8 cellular contexts compared by ENCODE assay signal in genomic region chr1:28915036-28915895, GRCh38. TPM values are rescaled to one million over a fixed set of nuclear protein-coding genes. Genes with fewer than 3 reads are reported as not detected.
A peak's percentile ranks its signal among the peaks of the same experiment; 100 is the strongest.
DNase-seq lines count a peak whose midpoint lies in the region; ATAC-seq and TF ChIP-seq lines count a peak whose summit lies in the region.

No MANE protein-coding gene starts in this region.

- H3K9ac ChIP-seq in neural cell (ENCODE audit: low read length): peak overlapping the region; percentile 86

- no peak for TF ChIP-seq CTCF in epithelial cell of proximal tubule (conservative IDR thresholded peaks at IDR 0.05; ENCODE audit: low read depth, low read length)
- TF ChIP-seq CTCF in neural cell (IDR thresholded peaks at IDR 0.05; ENCODE audit: poor library complexity, severe bottlenecking): no peak
- TF ChIP-seq CTCF in upper lobe of right lung (IDR thresholded peaks at IDR 0.05): no peak

- H3K4me2 ChIP-seq in neural cell (ENCODE audit: low read length): peak overlapping the region; percentile 92

- no peaks in the 10 kb centered on the region for H3K9me3 ChIP-seq in CD4-positive, alpha-beta memory T cell (ENCODE audit: control insufficient read depth in 1 of 2, low read length in 2 of 2)
- H3K9me3 ChIP-seq in neural cell (ENCODE audit: low read length) (no peaks in the 10 kb centered on the region), upper lobe of right lung (no peaks in the 10 kb centered on the region)

- ATAC-seq in GM21717 (IDR thresholded peaks at IDR 0.05; ENCODE audit: unreplicated experiment) (peak; percentile 20), upper lobe of right lung (peak; percentile 3)

- no peak overlapping the region for H2AFZ ChIP-seq in neural cell (ENCODE audit: low read depth, low read length)

- peaks cover 9 to 17% of the 10 kb centered on the region in 2 donors for H3K36me3 Mint-ChIP-seq in CD4-positive, alpha-beta memory T cell

- peaks cover 39 to 63% (median 48%) of the 10 kb centered on the region in 4 donors for H3K4me1 Mint-ChIP-seq in CD4-positive, alpha-beta memory T cell

- no peaks in the 10 kb centered on the region for H3K9me2 ChIP-seq in neural cell (ENCODE audit: insufficient read depth, low read length)

- H3K27ac Mint-ChIP-seq in CD4-positive, alpha-beta memory T cell: peak overlapping the region; percentile 93 to 98 (median 96)

- CTCF ChIA-PET in CD4-positive, alpha-beta memory T cell (lab: Charles Lee; ENCODE audit: partially characterized antibody): interaction anchor here (0.6 to 3.0 kb wide), 7 partner anchors 12 to 117 kb away, joined by 3 to 14 read pairs (median 4); no protein-coding TSS in a partner anchor

- POLR2A ChIA-PET in CD4-positive, alpha-beta memory T cell (lab: Charles Lee; ENCODE audit: partially characterized antibody): interaction anchor here (0.9 to 4.2 kb wide), 24 partner anchors 10 to 334 kb away, joined by 3 to 101 read pairs (median 6); partner anchors contain the start of genes RNU11, SRSF4 and TAF12

- TF ChIP-seq EP300 in neural cell (conservative IDR thresholded peaks at IDR 0.05; ENCODE audit: poor library complexity, severe bottlenecking): peak; percentile 2

- H3K27me3 ChIP-seq in CD4-positive, alpha-beta memory T cell (ENCODE audit: insufficient read depth, low read length): no peaks in the 10 kb centered on the region
- H3K27me3 ChIP-seq in neural cell (ENCODE audit: insufficient read depth, low read depth, low read length) (no peaks in the 10 kb centered on the region), upper lobe of right lung (no peaks in the 10 kb centered on the region)

- H3F3A ChIP-seq in neural cell (ENCODE audit: insufficient read depth, low read length, poor library complexity, severe bottlenecking): no peaks in the 10 kb centered on the region

- intact Hi-C loops in CD4-positive, alpha-beta memory T cell (cut with micrococcal nuclease): loop anchor here (5.0 kb wide), 1 partner anchor 37 kb away; no protein-coding TSS in a partner anchor
- intact Hi-C loops in upper lobe of right lung (cut with DNase I): no loop called here

- no peak for TF ChIP-seq RAD21 in neural cell (conservative IDR thresholded peaks at IDR 0.05)

- H3K36me3 ChIP-seq in CD4-positive, alpha-beta memory T cell (ENCODE audit: insufficient read depth, low read length): no peaks in the 10 kb centered on the region
- no peaks in the 10 kb centered on the region for H3K36me3 ChIP-seq in neural cell (ENCODE audit: insufficient read depth, low read length)
- H3K36me3 ChIP-seq in upper lobe of right lung: no peaks in the 10 kb centered on the region

- no peaks in the 10 kb centered on the region for H4K20me1 ChIP-seq in neural cell (ENCODE audit: insufficient read depth)

- no peaks in the 10 kb centered on the region for H3K27me3 Mint-ChIP-seq in CD4-positive, alpha-beta memory T cell

- DNase-seq in CD4-positive, alpha-beta memory T cell: peak; percentile 49 to 64 (median 60)
- DNase-seq in NCI-H345 (lab: John Stamatoyannopoulos, UW): peak; percentile 56
- peak; percentile 32 for DNase-seq in activated CD8-positive, alpha-beta memory T cell treated with anti-CD3 and anti-CD28 coated beads, Interleukin-2, amount 50 U/mL, for 4 hours
- no peak for DNase-seq in epithelial cell of proximal tubule (ENCODE audit: low read depth)
- DNase-seq in upper lobe of right lung: no peak
- no peak for DNase-seq in mesenteric fat pad (ENCODE audit: low spot score)

- peak overlapping the region; percentile 98 to 99 (median 99) for H3K4me3 Mint-ChIP-seq in CD4-positive, alpha-beta memory T cell

- peak overlapping the region; percentile 83 to 90 for H3K4me3 ChIP-seq in CD4-positive, alpha-beta memory T cell (ENCODE audit: low read length in 2 of 2)
- H3K4me3 ChIP-seq in epithelial cell of proximal tubule (ENCODE audit: low read depth, low read length) (peak overlapping the region; percentile 56), neural cell (ENCODE audit: low read length) (peak overlapping the region; percentile 74), upper lobe of right lung (peak overlapping the region; percentile 65)

- H3K79me2 ChIP-seq in neural cell (replicated peaks; ENCODE audit: insufficient read depth, low read length): peaks cover 46% of the 10 kb centered on the region

- H3K9me3 Mint-ChIP-seq in CD4-positive, alpha-beta memory T cell: peaks cover 0 to 3% (median 0%) of the 10 kb centered on the region in 8 donors

- H3K4me1 ChIP-seq in CD4-positive, alpha-beta memory T cell (ENCODE audit: insufficient read depth, low read length): peaks cover 58% of the 10 kb centered on the region
- H3K4me1 ChIP-seq in upper lobe of right lung: peaks cover 13% of the 10 kb centered on the region

- peak overlapping the region; percentile 65 for H3K27ac ChIP-seq in CD4-positive, alpha-beta memory T cell (ENCODE audit: low read depth, low read length)
- H3K27ac ChIP-seq in neural cell (ENCODE audit: low read length) (peak overlapping the region; percentile 83), upper lobe of right lung (no peak overlapping the region)

TF ChIP-seq in neural cell, 6 proteins besides CTCF, POLR2A, EP300 and RAD21:
- TF ChIP-seq MXI1 (conservative IDR thresholded peaks at IDR 0.05; ENCODE audit: poor library complexity, severe bottlenecking) (peak; percentile 56), SMC3 (conservative IDR thresholded peaks at IDR 0.05; ENCODE audit: poor library complexity) (peak; percentile 43), POLR2AphosphoS5 (IDR thresholded peaks at IDR 0.05) (no peak), TAF1 (IDR thresholded peaks at IDR 0.05; ENCODE audit: low read depth) (no peak), EZH2 (IDR thresholded peaks at IDR 0.05; ENCODE audit: borderline replicate concordance, insufficient read depth, low read length, poor library complexity, severe bottlenecking) (no peak), REST (IDR thresholded peaks at IDR 0.05; ENCODE audit: borderline replicate concordance) (no peak)

RNA-seq across cellular contexts. Expression of gene EPB41, which starts 0.9 kb away (rescaled TPM):
- 100 to 1,000 TPM; 320 to 321 TPM for total RNA-seq in CD4-positive, alpha-beta memory T cell
- polyA plus RNA-seq in CD4-positive, alpha-beta memory T cell: 100 to 1,000 TPM in 1 of 2 donors, 10 to 100 TPM in 1; 56.1 to 106 TPM
- total RNA-seq in epithelial cell of proximal tubule: 15.5 and 16.1 TPM in 2 replicates
- 62.0 and 65.2 TPM in 2 replicates for polyA plus RNA-seq in neural cell
- 130 and 156 TPM in 2 replicates for polyA minus RNA-seq in neural cell
- 67.0 TPM for total RNA-seq in upper lobe of right lung
- 37.7 TPM for total RNA-seq in mesenteric fat pad

Comparison
In these comparisons a context has a peak if more than half of its experiments do, and no peak if none do; other contexts are left out.
1. DNase-seq: peak in CD4-positive, alpha-beta memory T cell (5 of 5), NCI-H345 (single experiment) and activated CD8-positive, alpha-beta memory T cell treated with anti-CD3 and anti-CD28 coated beads, Interleukin-2, amount 50 U/mL, for 4 hours (single experiment); none in epithelial cell of proximal tubule (single experiment), upper lobe of right lung (single experiment) and mesenteric fat pad (single experiment).
2. Peak in every context shown above with its lines, with median percentiles within 50 percentile points of each other: H3K4me3 ChIP-seq.